1 cellular context compared by ENCODE assay signal in genomic region chr7:75961194-75961593, GRCh38.
TF ChIP-seq lines count a peak whose summit lies in the region.

No MANE protein-coding gene starts in this region.

TF ChIP-seq in GM12878, 131 proteins besides CTCF, POLR2A, EP300 and RAD21:
- no peak for TF ChIP-seq SMARCA5 (IDR thresholded peaks at IDR 0.05)
- TF ChIP-seq HDAC6 (IDR thresholded peaks at IDR 0.05; ENCODE audit: unreplicated experiment) = no peak
- TF ChIP-seq HDAC2 (IDR thresholded peaks at IDR 0.05) = no peak
- TF ChIP-seq CUX1 (IDR thresholded peaks at IDR 0.05; ENCODE audit: insufficient replicate concordance, low read depth, low read length) = no peak
- TF ChIP-seq ZNF687 (IDR thresholded peaks at IDR 0.05) = no peak
- TF ChIP-seq BCL11A (IDR thresholded peaks at IDR 0.05; ENCODE audit: low read depth, low read length) = no peak
